1 cellular context compared by ENCODE assay signal in the genomic region with DNA sequence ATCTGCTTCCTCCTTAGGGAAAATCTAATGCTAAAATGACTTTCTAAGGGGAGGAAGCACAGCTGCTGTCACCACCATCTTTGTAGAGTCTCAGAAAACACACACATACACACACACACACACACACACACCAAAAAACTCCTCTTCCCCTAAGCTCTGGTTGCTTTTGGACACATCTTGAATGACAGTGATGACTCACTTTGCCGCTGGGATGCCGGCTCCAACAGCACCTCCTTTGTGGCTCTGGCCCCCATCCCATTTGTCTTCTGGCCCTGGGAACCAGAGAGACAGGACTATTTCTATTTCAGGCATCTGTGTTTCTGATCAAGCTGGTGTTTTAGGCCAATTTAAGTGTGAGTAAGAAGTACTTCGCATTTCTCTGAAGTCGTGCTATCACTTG.
TF ChIP-seq lines count a peak whose summit lies in the region.

No MANE protein-coding gene starts in this region.

TF ChIP-seq in GM23338, 12 proteins besides CTCF, POLR2A, EP300 and RAD21:
- TF ChIP-seq, protein P1, sequence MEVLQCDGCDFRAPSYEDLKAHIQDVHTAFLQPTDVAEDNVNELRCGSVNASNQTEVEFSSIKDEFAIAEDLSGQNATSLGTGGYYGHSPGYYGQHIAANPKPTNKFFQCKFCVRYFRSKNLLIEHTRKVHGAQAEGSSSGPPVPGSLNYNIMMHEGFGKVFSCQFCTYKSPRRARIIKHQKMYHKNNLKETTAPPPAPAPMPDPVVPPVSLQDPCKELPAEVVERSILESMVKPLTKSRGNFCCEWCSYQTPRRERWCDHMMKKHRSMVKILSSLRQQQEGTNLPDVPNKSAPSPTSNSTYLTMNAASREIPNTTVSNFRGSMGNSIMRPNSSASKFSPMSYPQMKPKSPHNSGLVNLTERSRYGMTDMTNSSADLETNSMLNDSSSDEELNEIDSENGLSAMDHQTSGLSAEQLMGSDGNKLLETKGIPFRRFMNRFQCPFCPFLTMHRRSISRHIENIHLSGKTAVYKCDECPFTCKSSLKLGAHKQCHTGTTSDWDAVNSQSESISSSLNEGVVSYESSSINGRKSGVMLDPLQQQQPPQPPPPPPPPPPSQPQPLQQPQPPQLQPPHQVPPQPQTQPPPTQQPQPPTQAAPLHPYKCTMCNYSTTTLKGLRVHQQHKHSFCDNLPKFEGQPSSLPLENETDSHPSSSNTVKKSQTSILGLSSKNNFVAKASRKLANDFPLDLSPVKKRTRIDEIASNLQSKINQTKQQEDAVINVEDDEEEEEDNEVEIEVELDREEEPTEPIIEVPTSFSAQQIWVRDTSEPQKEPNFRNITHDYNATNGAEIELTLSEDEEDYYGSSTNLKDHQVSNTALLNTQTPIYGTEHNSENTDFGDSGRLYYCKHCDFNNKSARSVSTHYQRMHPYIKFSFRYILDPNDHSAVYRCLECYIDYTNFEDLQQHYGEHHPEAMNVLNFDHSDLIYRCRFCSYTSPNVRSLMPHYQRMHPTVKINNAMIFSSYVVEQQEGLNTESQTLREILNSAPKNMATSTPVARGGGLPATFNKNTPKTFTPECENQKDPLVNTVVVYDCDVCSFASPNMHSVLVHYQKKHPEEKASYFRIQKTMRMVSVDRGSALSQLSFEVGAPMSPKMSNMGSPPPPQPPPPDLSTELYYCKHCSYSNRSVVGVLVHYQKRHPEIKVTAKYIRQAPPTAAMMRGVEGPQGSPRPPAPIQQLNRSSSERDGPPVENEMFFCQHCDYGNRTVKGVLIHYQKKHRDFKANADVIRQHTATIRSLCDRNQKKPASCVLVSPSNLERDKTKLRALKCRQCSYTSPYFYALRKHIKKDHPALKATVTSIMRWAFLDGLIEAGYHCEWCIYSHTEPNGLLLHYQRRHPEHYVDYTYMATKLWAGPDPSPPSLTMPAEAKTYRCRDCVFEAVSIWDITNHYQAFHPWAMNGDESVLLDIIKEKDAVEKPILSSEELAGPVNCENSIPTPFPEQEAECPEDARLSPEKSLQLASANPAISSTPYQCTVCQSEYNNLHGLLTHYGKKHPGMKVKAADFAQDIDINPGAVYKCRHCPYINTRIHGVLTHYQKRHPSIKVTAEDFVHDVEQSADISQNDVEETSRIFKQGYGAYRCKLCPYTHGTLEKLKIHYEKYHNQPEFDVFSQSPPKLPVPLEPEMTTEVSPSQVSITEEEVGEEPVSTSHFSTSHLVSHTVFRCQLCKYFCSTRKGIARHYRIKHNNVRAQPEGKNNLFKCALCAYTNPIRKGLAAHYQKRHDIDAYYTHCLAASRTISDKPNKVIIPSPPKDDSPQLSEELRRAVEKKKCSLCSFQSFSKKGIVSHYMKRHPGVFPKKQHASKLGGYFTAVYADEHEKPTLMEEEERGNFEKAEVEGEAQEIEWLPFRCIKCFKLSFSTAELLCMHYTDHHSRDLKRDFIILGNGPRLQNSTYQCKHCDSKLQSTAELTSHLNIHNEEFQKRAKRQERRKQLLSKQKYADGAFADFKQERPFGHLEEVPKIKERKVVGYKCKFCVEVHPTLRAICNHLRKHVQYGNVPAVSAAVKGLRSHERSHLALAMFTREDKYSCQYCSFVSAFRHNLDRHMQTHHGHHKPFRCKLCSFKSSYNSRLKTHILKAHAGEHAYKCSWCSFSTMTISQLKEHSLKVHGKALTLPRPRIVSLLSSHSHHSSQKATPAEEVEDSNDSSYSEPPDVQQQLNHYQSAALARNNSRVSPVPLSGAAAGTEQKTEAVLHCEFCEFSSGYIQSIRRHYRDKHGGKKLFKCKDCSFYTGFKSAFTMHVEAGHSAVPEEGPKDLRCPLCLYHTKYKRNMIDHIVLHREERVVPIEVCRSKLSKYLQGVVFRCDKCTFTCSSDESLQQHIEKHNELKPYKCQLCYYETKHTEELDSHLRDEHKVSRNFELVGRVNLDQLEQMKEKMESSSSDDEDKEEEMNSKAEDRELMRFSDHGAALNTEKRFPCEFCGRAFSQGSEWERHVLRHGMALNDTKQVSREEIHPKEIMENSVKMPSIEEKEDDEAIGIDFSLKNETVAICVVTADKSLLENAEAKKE (CRISPR knock-in tag; IDR thresholded peaks at IDR 0.05): no peak
TF ChIP-seq in GM23338: peak in this region for 0.
